ENCODE assay signal across 1 cellular context in the genomic region with DNA sequence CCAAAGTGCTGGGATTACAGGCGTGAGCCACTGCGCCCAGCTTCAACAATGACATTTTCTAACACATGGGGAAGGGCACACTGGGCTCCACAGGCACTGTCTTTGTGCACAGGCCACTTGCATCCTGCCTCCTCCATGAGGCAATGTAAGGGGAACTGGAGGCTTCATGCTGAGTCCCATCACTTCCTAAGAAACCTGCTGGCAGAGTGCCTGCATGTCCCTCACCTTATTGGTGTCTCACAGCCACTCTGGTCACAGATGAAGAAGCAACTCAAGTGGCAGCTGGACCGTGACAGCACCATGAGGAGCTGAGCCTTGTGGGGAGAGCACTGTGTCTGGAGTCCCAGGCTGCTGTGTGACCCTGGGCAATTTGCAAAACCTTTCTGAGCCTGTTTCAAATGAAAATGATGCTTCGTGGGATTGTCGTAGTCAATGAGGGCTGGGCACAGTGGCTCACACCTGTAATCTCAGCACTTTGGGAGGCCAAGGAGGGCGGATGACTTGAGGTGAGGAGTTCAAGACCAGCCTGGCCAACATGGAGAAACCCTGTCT.
TF ChIP-seq lines count a peak whose summit lies in the region.

No MANE protein-coding gene starts in this region.

TF ChIP-seq in HepG2, 621 proteins besides CTCF, POLR2A, EP300 and RAD21 (continued from another document):
- TF ChIP-seq TGIF2 (CRISPR knock-in tag; IDR thresholded peaks at IDR 0.05) (no peak), HDAC2 (CRISPR knock-in tag; IDR thresholded peaks at IDR 0.05) (no peak), ZSCAN25 (CRISPR knock-in tag; IDR thresholded peaks at IDR 0.05) (no peak), SOX6 (IDR thresholded peaks at IDR 0.05) (no peak), SOX6 (CRISPR knock-in tag; IDR thresholded peaks at IDR 0.05) (no peak), YEATS4 (CRISPR knock-in tag; IDR thresholded peaks at IDR 0.05; ENCODE audit: borderline replicate concordance) (no peak), ZNF253 (CRISPR knock-in tag; IDR thresholded peaks at IDR 0.05; ENCODE audit: borderline replicate concordance) (0 out of 2 replicates have a peak, but pooled peaks have one; percentile 33), PHF21A (CRISPR knock-in tag; IDR thresholded peaks at IDR 0.05) (no peak), ZNF121 (CRISPR knock-in tag; IDR thresholded peaks at IDR 0.05) (no peak), SAP130 (CRISPR knock-in tag; IDR thresholded peaks at IDR 0.05; ENCODE audit: low read depth) (0 out of 2 replicates have a peak, but pooled peaks have one; percentile 1), ZNF772 (CRISPR knock-in tag; IDR thresholded peaks at IDR 0.05) (0 out of 2 replicates have a peak, but pooled peaks have one; percentile 11), LCORL (IDR thresholded peaks at IDR 0.05) (no peak), LCORL (CRISPR knock-in tag; IDR thresholded peaks at IDR 0.05) (no peak), TRIM24 (CRISPR knock-in tag; IDR thresholded peaks at IDR 0.05) (no peak), ZNF891 (CRISPR knock-in tag; IDR thresholded peaks at IDR 0.05) (0 out of 2 replicates have a peak, but pooled peaks have one; percentile 13), TBX3 (IDR thresholded peaks at IDR 0.05; ENCODE audit: borderline replicate concordance) (no peak)
- TF ChIP-seq, protein P1, sequence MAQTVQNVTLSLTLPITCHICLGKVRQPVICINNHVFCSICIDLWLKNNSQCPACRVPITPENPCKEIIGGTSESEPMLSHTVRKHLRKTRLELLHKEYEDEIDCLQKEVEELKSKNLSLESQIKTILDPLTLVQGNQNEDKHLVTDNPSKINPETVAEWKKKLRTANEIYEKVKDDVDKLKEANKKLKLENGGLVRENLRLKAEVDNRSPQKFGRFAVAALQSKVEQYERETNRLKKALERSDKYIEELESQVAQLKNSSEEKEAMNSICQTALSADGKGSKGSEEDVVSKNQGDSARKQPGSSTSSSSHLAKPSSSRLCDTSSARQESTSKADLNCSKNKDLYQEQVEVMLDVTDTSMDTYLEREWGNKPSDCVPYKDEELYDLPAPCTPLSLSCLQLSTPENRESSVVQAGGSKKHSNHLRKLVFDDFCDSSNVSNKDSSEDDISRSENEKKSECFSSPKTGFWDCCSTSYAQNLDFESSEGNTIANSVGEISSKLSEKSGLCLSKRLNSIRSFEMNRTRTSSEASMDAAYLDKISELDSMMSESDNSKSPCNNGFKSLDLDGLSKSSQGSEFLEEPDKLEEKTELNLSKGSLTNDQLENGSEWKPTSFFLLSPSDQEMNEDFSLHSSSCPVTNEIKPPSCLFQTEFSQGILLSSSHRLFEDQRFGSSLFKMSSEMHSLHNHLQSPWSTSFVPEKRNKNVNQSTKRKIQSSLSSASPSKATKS (CRISPR knock-in tag; IDR thresholded peaks at IDR 0.05), result no peak
- TF ChIP-seq, protein P2, sequence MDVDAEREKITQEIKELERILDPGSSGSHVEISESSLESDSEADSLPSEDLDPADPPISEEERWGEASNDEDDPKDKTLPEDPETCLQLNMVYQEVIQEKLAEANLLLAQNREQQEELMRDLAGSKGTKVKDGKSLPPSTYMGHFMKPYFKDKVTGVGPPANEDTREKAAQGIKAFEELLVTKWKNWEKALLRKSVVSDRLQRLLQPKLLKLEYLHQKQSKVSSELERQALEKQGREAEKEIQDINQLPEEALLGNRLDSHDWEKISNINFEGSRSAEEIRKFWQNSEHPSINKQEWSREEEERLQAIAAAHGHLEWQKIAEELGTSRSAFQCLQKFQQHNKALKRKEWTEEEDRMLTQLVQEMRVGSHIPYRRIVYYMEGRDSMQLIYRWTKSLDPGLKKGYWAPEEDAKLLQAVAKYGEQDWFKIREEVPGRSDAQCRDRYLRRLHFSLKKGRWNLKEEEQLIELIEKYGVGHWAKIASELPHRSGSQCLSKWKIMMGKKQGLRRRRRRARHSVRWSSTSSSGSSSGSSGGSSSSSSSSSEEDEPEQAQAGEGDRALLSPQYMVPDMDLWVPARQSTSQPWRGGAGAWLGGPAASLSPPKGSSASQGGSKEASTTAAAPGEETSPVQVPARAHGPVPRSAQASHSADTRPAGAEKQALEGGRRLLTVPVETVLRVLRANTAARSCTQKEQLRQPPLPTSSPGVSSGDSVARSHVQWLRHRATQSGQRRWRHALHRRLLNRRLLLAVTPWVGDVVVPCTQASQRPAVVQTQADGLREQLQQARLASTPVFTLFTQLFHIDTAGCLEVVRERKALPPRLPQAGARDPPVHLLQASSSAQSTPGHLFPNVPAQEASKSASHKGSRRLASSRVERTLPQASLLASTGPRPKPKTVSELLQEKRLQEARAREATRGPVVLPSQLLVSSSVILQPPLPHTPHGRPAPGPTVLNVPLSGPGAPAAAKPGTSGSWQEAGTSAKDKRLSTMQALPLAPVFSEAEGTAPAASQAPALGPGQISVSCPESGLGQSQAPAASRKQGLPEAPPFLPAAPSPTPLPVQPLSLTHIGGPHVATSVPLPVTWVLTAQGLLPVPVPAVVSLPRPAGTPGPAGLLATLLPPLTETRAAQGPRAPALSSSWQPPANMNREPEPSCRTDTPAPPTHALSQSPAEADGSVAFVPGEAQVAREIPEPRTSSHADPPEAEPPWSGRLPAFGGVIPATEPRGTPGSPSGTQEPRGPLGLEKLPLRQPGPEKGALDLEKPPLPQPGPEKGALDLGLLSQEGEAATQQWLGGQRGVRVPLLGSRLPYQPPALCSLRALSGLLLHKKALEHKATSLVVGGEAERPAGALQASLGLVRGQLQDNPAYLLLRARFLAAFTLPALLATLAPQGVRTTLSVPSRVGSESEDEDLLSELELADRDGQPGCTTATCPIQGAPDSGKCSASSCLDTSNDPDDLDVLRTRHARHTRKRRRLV (CRISPR knock-in tag; IDR thresholded peaks at IDR 0.05), result no peak
- TF ChIP-seq, protein P3, sequence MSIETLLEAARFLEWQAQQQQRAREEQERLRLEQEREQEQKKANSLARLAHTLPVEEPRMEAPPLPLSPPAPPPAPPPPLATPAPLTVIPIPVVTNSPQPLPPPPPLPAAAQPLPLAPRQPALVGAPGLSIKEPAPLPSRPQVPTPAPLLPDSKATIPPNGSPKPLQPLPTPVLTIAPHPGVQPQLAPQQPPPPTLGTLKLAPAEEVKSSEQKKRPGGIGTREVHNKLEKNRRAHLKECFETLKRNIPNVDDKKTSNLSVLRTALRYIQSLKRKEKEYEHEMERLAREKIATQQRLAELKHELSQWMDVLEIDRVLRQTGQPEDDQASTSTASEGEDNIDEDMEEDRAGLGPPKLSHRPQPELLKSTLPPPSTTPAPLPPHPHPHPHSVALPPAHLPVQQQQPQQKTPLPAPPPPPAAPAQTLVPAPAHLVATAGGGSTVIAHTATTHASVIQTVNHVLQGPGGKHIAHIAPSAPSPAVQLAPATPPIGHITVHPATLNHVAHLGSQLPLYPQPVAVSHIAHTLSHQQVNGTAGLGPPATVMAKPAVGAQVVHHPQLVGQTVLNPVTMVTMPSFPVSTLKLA (IDR thresholded peaks at IDR 0.05), result no peak
- TF ChIP-seq, protein P4, sequence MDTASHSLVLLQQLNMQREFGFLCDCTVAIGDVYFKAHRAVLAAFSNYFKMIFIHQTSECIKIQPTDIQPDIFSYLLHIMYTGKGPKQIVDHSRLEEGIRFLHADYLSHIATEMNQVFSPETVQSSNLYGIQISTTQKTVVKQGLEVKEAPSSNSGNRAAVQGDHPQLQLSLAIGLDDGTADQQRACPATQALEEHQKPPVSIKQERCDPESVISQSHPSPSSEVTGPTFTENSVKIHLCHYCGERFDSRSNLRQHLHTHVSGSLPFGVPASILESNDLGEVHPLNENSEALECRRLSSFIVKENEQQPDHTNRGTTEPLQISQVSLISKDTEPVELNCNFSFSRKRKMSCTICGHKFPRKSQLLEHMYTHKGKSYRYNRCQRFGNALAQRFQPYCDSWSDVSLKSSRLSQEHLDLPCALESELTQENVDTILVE (CRISPR knock-in tag; IDR thresholded peaks at IDR 0.05), result no peak
- TF ChIP-seq, protein P5, sequence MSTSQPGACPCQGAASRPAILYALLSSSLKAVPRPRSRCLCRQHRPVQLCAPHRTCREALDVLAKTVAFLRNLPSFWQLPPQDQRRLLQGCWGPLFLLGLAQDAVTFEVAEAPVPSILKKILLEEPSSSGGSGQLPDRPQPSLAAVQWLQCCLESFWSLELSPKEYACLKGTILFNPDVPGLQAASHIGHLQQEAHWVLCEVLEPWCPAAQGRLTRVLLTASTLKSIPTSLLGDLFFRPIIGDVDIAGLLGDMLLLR (CRISPR knock-in tag; IDR thresholded peaks at IDR 0.05), result peak; percentile 41; the same call in 1 of the 2 replicates
- TF ChIP-seq, protein P6, sequence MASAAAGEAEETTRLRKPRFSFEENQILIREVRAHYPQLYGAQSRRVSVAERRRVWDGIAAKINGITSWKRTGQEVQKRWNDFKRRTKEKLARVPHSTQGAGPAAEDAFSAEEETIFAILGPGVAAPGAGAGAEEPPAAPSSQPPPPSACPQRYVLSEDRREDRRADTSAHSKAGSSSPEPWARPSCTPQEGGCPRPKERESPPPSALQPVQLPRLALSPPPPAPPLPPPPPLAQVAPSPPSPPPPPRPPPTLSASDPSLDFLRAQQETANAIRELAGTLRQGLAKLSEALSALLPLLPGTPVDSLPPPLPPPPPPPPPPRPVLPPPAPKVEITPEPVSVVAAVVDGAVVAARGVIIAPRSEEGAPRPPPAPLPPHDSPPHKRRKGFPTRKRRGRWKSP (CRISPR knock-in tag; IDR thresholded peaks at IDR 0.05), result no peak
